1 cellular context compared by ENCODE assay signal in the genomic region with DNA sequence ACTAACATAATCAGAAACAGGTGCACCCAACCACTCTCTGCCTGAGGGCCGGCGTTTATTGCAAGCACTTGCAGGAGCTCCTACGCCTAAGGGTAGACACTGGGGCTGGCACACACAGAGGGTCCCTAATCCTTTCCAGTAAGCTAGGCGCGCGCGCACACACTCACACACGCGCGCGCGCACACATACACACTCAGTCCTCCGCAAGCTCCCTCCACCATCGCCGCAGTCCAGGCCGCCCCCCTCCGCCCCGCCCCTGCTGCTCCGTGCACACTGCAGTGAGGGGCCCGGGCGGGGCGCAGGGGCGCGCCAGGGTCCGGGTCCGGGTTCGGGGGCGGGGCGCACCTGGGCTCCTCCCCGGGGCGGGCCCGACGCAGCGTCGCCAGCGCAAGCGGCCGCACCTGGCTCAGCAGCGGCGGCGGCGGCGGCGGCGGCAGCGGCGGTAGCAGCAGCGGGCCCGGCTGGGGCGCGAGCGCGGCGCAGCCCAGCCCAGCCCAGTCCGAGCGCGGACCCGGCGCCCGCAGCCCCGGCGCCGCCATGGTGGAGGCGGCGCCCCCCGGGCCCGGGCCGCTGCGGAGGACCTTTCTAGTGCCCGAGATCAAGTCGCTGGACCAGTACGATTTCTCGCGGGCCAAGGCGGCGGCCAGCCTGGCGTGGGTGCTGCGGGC.
A peak's percentile ranks its signal among the peaks of the same experiment; 100 is the strongest.
TF ChIP-seq lines count a peak whose summit lies in the region.

A gene with protein sequence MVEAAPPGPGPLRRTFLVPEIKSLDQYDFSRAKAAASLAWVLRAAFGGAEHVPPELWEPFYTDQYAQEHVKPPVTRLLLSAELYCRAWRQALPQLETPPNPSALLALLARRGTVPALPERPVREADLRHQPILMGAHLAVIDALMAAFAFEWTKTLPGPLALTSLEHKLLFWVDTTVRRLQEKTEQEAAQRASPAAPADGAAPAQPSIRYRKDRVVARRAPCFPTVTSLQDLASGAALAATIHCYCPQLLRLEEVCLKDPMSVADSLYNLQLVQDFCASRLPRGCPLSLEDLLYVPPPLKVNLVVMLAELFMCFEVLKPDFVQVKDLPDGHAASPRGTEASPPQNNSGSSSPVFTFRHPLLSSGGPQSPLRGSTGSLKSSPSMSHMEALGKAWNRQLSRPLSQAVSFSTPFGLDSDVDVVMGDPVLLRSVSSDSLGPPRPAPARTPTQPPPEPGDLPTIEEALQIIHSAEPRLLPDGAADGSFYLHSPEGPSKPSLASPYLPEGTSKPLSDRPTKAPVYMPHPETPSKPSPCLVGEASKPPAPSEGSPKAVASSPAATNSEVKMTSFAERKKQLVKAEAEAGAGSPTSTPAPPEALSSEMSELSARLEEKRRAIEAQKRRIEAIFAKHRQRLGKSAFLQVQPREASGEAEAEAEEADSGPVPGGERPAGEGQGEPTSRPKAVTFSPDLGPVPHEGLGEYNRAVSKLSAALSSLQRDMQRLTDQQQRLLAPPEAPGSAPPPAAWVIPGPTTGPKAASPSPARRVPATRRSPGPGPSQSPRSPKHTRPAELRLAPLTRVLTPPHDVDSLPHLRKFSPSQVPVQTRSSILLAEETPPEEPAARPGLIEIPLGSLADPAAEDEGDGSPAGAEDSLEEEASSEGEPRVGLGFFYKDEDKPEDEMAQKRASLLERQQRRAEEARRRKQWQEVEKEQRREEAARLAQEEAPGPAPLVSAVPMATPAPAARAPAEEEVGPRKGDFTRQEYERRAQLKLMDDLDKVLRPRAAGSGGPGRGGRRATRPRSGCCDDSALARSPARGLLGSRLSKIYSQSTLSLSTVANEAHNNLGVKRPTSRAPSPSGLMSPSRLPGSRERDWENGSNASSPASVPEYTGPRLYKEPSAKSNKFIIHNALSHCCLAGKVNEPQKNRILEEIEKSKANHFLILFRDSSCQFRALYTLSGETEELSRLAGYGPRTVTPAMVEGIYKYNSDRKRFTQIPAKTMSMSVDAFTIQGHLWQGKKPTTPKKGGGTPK (plus strand): TSS at position 398 of the 668 bp plus-strand sequence. CDS start 140 bp downstream, at position 538.

TF ChIP-seq in HEK293, 187 proteins besides CTCF, POLR2A, EP300 and RAD21 (continued from another document):
- TF ChIP-seq, protein P1, sequence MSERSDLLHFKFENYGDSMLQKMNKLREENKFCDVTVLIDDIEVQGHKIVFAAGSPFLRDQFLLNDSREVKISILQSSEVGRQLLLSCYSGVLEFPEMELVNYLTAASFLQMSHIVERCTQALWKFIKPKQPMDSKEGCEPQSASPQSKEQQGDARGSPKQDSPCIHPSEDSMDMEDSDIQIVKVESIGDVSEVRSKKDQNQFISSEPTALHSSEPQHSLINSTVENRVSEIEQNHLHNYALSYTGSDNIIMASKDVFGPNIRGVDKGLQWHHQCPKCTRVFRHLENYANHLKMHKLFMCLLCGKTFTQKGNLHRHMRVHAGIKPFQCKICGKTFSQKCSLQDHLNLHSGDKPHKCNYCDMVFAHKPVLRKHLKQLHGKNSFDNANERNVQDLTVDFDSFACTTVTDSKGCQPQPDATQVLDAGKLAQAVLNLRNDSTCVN (tag by site-specific recombination; optimal IDR thresholded peaks at IDR 0.05): peak; percentile 87
- TF ChIP-seq ZNF48 (tag by site-specific recombination; IDR thresholded peaks at IDR 0.05): no peak
- TF ChIP-seq FEZF1 (tag by site-specific recombination; IDR thresholded peaks at IDR 0.05): no peak
- TF ChIP-seq, protein P2, sequence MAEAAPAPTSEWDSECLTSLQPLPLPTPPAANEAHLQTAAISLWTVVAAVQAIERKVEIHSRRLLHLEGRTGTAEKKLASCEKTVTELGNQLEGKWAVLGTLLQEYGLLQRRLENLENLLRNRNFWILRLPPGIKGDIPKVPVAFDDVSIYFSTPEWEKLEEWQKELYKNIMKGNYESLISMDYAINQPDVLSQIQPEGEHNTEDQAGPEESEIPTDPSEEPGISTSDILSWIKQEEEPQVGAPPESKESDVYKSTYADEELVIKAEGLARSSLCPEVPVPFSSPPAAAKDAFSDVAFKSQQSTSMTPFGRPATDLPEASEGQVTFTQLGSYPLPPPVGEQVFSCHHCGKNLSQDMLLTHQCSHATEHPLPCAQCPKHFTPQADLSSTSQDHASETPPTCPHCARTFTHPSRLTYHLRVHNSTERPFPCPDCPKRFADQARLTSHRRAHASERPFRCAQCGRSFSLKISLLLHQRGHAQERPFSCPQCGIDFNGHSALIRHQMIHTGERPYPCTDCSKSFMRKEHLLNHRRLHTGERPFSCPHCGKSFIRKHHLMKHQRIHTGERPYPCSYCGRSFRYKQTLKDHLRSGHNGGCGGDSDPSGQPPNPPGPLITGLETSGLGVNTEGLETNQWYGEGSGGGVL (tag by site-specific recombination; IDR thresholded peaks at IDR 0.05): peak; percentile 77
- no peak for TF ChIP-seq ZNF324 (tag by site-specific recombination; IDR thresholded peaks at IDR 0.05)
- TF ChIP-seq GLIS2 (tag by site-specific recombination; IDR thresholded peaks at IDR 0.05): peak; percentile 8; the same call in 1 of the 2 replicates
- TF ChIP-seq, protein P3, sequence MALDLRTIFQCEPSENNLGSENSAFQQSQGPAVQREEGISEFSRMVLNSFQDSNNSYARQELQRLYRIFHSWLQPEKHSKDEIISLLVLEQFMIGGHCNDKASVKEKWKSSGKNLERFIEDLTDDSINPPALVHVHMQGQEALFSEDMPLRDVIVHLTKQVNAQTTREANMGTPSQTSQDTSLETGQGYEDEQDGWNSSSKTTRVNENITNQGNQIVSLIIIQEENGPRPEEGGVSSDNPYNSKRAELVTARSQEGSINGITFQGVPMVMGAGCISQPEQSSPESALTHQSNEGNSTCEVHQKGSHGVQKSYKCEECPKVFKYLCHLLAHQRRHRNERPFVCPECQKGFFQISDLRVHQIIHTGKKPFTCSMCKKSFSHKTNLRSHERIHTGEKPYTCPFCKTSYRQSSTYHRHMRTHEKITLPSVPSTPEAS (tag by site-specific recombination; IDR thresholded peaks at IDR 0.05): peak; percentile 49
- TF ChIP-seq SP3 (tag by site-specific recombination; IDR thresholded peaks at IDR 0.05): peak; percentile 54; the same call in 1 of the 2 replicates
- no peak for TF ChIP-seq ZNF558 (tag by site-specific recombination; IDR thresholded peaks at IDR 0.05)
- TF ChIP-seq, protein P4, sequence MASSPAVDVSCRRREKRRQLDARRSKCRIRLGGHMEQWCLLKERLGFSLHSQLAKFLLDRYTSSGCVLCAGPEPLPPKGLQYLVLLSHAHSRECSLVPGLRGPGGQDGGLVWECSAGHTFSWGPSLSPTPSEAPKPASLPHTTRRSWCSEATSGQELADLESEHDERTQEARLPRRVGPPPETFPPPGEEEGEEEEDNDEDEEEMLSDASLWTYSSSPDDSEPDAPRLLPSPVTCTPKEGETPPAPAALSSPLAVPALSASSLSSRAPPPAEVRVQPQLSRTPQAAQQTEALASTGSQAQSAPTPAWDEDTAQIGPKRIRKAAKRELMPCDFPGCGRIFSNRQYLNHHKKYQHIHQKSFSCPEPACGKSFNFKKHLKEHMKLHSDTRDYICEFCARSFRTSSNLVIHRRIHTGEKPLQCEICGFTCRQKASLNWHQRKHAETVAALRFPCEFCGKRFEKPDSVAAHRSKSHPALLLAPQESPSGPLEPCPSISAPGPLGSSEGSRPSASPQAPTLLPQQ (tag by site-specific recombination; IDR thresholded peaks at IDR 0.05): 0 out of 2 replicates have a peak, but pooled peaks have one; percentile 28
- no peak for TF ChIP-seq ZNF37A (tag by site-specific recombination; IDR thresholded peaks at IDR 0.05)
- TF ChIP-seq ZNF221 (tag by site-specific recombination; IDR thresholded peaks at IDR 0.05; ENCODE audit: borderline replicate concordance): no peak
- TF ChIP-seq ZNF335 (tag by site-specific recombination; conservative IDR thresholded peaks at IDR 0.05): peak; percentile 66; the same call in 1 of the 2 replicates
- TF ChIP-seq ZNF121 (tag by site-specific recombination; IDR thresholded peaks at IDR 0.05): no peak
- TF ChIP-seq, protein P5, sequence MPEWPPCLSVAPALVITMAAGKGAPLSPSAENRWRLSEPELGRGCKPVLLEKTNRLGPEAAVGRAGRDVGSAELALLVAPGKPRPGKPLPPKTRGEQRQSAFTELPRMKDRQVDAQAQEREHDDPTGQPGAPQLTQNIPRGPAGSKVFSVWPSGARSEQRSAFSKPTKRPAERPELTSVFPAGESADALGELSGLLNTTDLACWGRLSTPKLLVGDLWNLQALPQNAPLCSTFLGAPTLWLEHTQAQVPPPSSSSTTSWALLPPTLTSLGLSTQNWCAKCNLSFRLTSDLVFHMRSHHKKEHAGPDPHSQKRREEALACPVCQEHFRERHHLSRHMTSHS (tag by site-specific recombination; IDR thresholded peaks at IDR 0.05): no peak
- peak; percentile 70; the same call in 1 of the 2 replicates for TF ChIP-seq KLF8 (tag by site-specific recombination; IDR thresholded peaks at IDR 0.05)
- no peak for TF ChIP-seq ZBTB21 (tag by site-specific recombination; IDR thresholded peaks at IDR 0.05)
- TF ChIP-seq ZSCAN23 (tag by site-specific recombination; IDR thresholded peaks at IDR 0.05): no peak
- no peak for TF ChIP-seq ZNF202 (tag by site-specific recombination; IDR thresholded peaks at IDR 0.05; ENCODE audit: borderline replicate concordance)
- TF ChIP-seq, protein P6, sequence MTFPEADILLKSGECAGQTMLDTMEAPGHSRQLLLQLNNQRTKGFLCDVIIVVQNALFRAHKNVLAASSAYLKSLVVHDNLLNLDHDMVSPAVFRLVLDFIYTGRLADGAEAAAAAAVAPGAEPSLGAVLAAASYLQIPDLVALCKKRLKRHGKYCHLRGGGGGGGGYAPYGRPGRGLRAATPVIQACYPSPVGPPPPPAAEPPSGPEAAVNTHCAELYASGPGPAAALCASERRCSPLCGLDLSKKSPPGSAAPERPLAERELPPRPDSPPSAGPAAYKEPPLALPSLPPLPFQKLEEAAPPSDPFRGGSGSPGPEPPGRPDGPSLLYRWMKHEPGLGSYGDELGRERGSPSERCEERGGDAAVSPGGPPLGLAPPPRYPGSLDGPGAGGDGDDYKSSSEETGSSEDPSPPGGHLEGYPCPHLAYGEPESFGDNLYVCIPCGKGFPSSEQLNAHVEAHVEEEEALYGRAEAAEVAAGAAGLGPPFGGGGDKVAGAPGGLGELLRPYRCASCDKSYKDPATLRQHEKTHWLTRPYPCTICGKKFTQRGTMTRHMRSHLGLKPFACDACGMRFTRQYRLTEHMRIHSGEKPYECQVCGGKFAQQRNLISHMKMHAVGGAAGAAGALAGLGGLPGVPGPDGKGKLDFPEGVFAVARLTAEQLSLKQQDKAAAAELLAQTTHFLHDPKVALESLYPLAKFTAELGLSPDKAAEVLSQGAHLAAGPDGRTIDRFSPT (tag by site-specific recombination; IDR thresholded peaks at IDR 0.05): 0 out of 2 replicates have a peak, but pooled peaks have one; percentile 28
- TF ChIP-seq, protein P7, sequence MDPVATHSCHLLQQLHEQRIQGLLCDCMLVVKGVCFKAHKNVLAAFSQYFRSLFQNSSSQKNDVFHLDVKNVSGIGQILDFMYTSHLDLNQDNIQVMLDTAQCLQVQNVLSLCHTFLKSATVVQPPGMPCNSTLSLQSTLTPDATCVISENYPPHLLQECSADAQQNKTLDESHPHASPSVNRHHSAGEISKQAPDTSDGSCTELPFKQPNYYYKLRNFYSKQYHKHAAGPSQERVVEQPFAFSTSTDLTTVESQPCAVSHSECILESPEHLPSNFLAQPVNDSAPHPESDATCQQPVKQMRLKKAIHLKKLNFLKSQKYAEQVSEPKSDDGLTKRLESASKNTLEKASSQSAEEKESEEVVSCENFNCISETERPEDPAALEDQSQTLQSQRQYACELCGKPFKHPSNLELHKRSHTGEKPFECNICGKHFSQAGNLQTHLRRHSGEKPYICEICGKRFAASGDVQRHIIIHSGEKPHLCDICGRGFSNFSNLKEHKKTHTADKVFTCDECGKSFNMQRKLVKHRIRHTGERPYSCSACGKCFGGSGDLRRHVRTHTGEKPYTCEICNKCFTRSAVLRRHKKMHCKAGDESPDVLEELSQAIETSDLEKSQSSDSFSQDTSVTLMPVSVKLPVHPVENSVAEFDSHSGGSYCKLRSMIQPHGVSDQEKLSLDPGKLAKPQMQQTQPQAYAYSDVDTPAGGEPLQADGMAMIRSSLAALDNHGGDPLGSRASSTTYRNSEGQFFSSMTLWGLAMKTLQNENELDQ (tag by site-specific recombination; IDR thresholded peaks at IDR 0.05; ENCODE audit: low read depth): no peak
